ENCODE assay signal across 10 cellular contexts in genomic region chr4:680565-680930, GRCh38. TPM values are rescaled to one million over a fixed set of nuclear protein-coding genes. Genes with fewer than 3 reads are reported as not detected.
DNase-seq lines count a peak whose midpoint lies in the region; ATAC-seq and TF ChIP-seq lines count a peak whose summit lies in the region.
"Had no signal": no experiment of that assay in that cellular context is flagged by ENCODE, and none has a peak within 500 bp of the region (broad histone marks: within the 10 kb centered on the region; RNA-seq: fewer than 3 reads in every experiment).

No MANE protein-coding gene starts in this region.

- ATAC-seq in HG02798 (IDR thresholded peaks at IDR 0.05; ENCODE audit: poor library complexity, unreplicated experiment) (no peak), HG02973 (IDR thresholded peaks at IDR 0.05; ENCODE audit: unreplicated experiment) (no peak), HG02763 (IDR thresholded peaks at IDR 0.05; ENCODE audit: unreplicated experiment) (no peak), GM21515 (IDR thresholded peaks at IDR 0.05; ENCODE audit: unreplicated experiment) (no peak)

- intact Hi-C loops in Caco-2 (cut with micrococcal nuclease; ENCODE audit: unreplicated experiment) = no loop called here

- TF ChIP-seq CTCF in Caco-2 (IDR thresholded peaks at IDR 0.05; ENCODE audit: insufficient read depth in 1 of 2, low read depth in 1 of 2, low read length in 1 of 2, severe bottlenecking in 1 of 2, unreplicated experiment in 1 of 2) (no peak), endodermal cell (conservative IDR thresholded peaks at IDR 0.05) (no peak), neutrophil (IDR thresholded peaks at IDR 0.05) (no peak)

- no peaks in the 10 kb centered on the region for H3K9me2 ChIP-seq in Karpas-422 (replicated peaks; ENCODE audit: insufficient read depth, low read length)

- no peaks in the 10 kb centered on the region for H3K27me3 Mint-ChIP-seq in Caco-2 (ENCODE audit: insufficient read depth, unreplicated experiment)
- H3K27me3 Mint-ChIP-seq in endodermal cell (ENCODE audit: insufficient read depth) = peaks cover 2% of the 10 kb centered on the region

- H3K9ac ChIP-seq in Karpas-422 (ENCODE audit: low read length) (0 out of 2 replicates have a peak overlapping the region, but pooled peaks have one; percentile 9), endodermal cell (ENCODE audit: extremely low read depth, low read length, poor library complexity, severe bottlenecking) (no peak overlapping the region)

- no peaks in the 10 kb centered on the region for H3K9me3 ChIP-seq in Caco-2
- no peaks in the 10 kb centered on the region for H3K9me3 ChIP-seq in Karpas-422 (ENCODE audit: low read length)
- H3K9me3 ChIP-seq in endodermal cell (ENCODE audit: control insufficient read depth, low read length) = no peaks in the 10 kb centered on the region
- H3K9me3 ChIP-seq in neutrophil = no peaks in the 10 kb centered on the region
- H3K9me3 ChIP-seq: tibial artery had no signal

- no peak overlapping the region for H3K4me2 ChIP-seq in Karpas-422 (ENCODE audit: low read depth, low read length, poor library complexity, severe bottlenecking)

- H3K9me3 Mint-ChIP-seq in Caco-2 (ENCODE audit: unreplicated experiment) = no peaks in the 10 kb centered on the region
- no peaks in the 10 kb centered on the region for H3K9me3 Mint-ChIP-seq in endodermal cell

- CTCF ChIA-PET in Caco-2 (lab: Charles Lee) = no interaction called here

- POLR2A ChIA-PET in Caco-2 (lab: Charles Lee) = no interaction called here

- BruUV-seq in Caco-2 (replicated peaks; lab: Mats Ljungman, UMichigan) = no TSS peak

- 74 to 83% methylated on average over 6 to 15 of the region's 15 CpGs for WGBS in endodermal cell (ENCODE audit: insufficient coverage in 1 of 2, insufficient read length in 1 of 2), 2 experiments

- H3K4me1 ChIP-seq in Caco-2 = peaks cover 10% of the 10 kb centered on the region; the same call in 1 of the 2 replicates
- H3K4me1 ChIP-seq in Karpas-422 (ENCODE audit: low read length) = peaks cover 37% of the 10 kb centered on the region
- no peaks in the 10 kb centered on the region for H3K4me1 ChIP-seq in endodermal cell (ENCODE audit: control insufficient read depth, insufficient read depth, low read length)
- H3K4me1 ChIP-seq in neutrophil (ENCODE audit: control insufficient read depth in 1 of 2, insufficient read depth in 1 of 2, low read depth in 1 of 2, low read length in 1 of 2) = peaks cover 11 to 36% of the 10 kb centered on the region in 2 experiments

- peaks cover 6% of the 10 kb centered on the region; the same call in 1 of the 2 replicates for H4K20me1 ChIP-seq in Karpas-422 (ENCODE audit: insufficient read depth, low read depth, low read length)

- H3K27ac Mint-ChIP-seq in Caco-2 (ENCODE audit: unreplicated experiment) (no peak overlapping the region), endodermal cell (no peak overlapping the region)

- H3K36me3 Mint-ChIP-seq in Caco-2 (ENCODE audit: insufficient read depth, unreplicated experiment) (peaks cover 11% of the 10 kb centered on the region), endodermal cell (ENCODE audit: low read depth) (peaks cover 4% of the 10 kb centered on the region)

- H3K4me3 ChIP-seq in Caco-2 (ENCODE audit: low read depth, low read length) (peak overlapping the region; percentile 56; the same call in 1 of the 2 replicates), Karpas-422 (ENCODE audit: low read length) (no peak overlapping the region), endodermal cell (ENCODE audit: low read length) (peak overlapping the region; percentile 58), neutrophil (ENCODE audit: low read depth in 1 of 2, low read length in 1 of 2) (peak overlapping the region; percentile 40 to 59)

- H3K27me3 ChIP-seq in Caco-2 (replicated peaks; ENCODE audit: control insufficient read depth, insufficient read depth, low read length) = no peaks in the 10 kb centered on the region
- H3K27me3 ChIP-seq in Karpas-422 (ENCODE audit: low read length) = no peaks in the 10 kb centered on the region
- H3K27me3 ChIP-seq in endodermal cell (ENCODE audit: control insufficient read depth, insufficient read depth, low read length, poor library complexity, severe bottlenecking) = no peaks in the 10 kb centered on the region
- H3K27me3 ChIP-seq in neutrophil = peaks cover 23% of the 10 kb centered on the region

- no peaks in the 10 kb centered on the region for H3K36me3 ChIP-seq in Caco-2 (ENCODE audit: control insufficient read depth, insufficient read depth, low read length)
- no peaks in the 10 kb centered on the region; the same call in 1 of the 2 replicates for H3K36me3 ChIP-seq in Karpas-422 (ENCODE audit: insufficient read depth, low read length)
- no peaks in the 10 kb centered on the region for H3K36me3 ChIP-seq in endodermal cell (ENCODE audit: control insufficient read depth, insufficient read depth, low read length)
- H3K36me3 ChIP-seq in neutrophil = no peaks in the 10 kb centered on the region

- H2AFZ ChIP-seq in Karpas-422 (ENCODE audit: low read length) = no peak overlapping the region

- DNase-seq in Caco-2 (no peak), Karpas-422 (no peak), endodermal cell (no peak)
- DNase-seq: hippocampal formation had no signal

- H3K4me3 Mint-ChIP-seq in Caco-2 (ENCODE audit: unreplicated experiment) = peak overlapping the region; percentile 75
- H3K4me3 Mint-ChIP-seq in endodermal cell = peak overlapping the region; percentile 47

- H3K27ac ChIP-seq in Karpas-422 (ENCODE audit: low read length) (no peak overlapping the region), endodermal cell (ENCODE audit: low read depth, low read length) (no peak overlapping the region), neutrophil (no peak overlapping the region)
- H3K27ac ChIP-seq: tibial artery had no signal

- no peaks in the 10 kb centered on the region for H3K4me1 Mint-ChIP-seq in Caco-2 (ENCODE audit: low read depth, unreplicated experiment)
- H3K4me1 Mint-ChIP-seq in endodermal cell = peaks cover 4% of the 10 kb centered on the region

- peaks cover under 1% of the 10 kb centered on the region for H3K79me2 ChIP-seq in Karpas-422 (ENCODE audit: low read length)

RNA-seq across cellular contexts. Expression of gene MYL5, which starts 6.2 kb away (rescaled TPM):
- total RNA-seq in Caco-2 (2022) (17.1 and 21.8 TPM in 2 replicates), endodermal cell (10 to 100 TPM; 20.0 to 23.4 TPM)
- total RNA-seq in Karpas-422 (2014; rRNA removed; shearing (Covaris generic); ENCODE audit: low replicate concordance) = 50.5 and 72.2 TPM in 2 replicates
- polyA plus RNA-seq in endodermal cell (2013, experiment 1 of 2) = 8.7 TPM
- polyA plus RNA-seq in endodermal cell (2013, experiment 2 of 2) = 6.1 TPM

RNA-seq across cellular contexts. Expression of gene ATP5ME, which starts 6.5 kb away (rescaled TPM):
- total RNA-seq in Caco-2 (2022) (244 and 257 TPM in 2 replicates), endodermal cell (100 to 1,000 TPM; 407 to 456 TPM)
- 334 and 357 TPM in 2 replicates for total RNA-seq in Karpas-422 (2014; rRNA removed; shearing (Covaris generic); ENCODE audit: low replicate concordance)
- 299 TPM for polyA plus RNA-seq in endodermal cell (2013, experiment 1 of 2)
- polyA plus RNA-seq in endodermal cell (2013, experiment 2 of 2) = 303 TPM

RNA-seq across cellular contexts. Expression of gene SLC49A3, which starts 8.4 kb away (rescaled TPM):
- 0.20 TPM in 1 of 2 replicates, not detected in the other for total RNA-seq in Caco-2 (2022)
- not detected in 2 replicates for total RNA-seq in Karpas-422 (2014; rRNA removed; shearing (Covaris generic); ENCODE audit: low replicate concordance)
- total RNA-seq in endodermal cell = 10 to 100 TPM; 15.1 to 16.4 TPM
- 2.0 TPM for polyA plus RNA-seq in endodermal cell (2013, experiment 1 of 2)
- polyA plus RNA-seq in endodermal cell (2013, experiment 2 of 2) = 1.0 TPM

RNA-seq across cellular contexts. Expression of gene PCGF3, which starts 25.1 kb away (rescaled TPM):
- total RNA-seq in Caco-2 (2022) = 36.6 and 38.0 TPM in 2 replicates
- 18.0 and 18.7 TPM in 2 replicates for total RNA-seq in Karpas-422 (2014; rRNA removed; shearing (Covaris generic); ENCODE audit: low replicate concordance)
- total RNA-seq in endodermal cell = 10 to 100 TPM; 53.1 to 64.0 TPM
- 64.4 TPM for polyA plus RNA-seq in endodermal cell (2013, experiment 1 of 2)
- 55.3 TPM for polyA plus RNA-seq in endodermal cell (2013, experiment 2 of 2)

RNA-seq across cellular contexts. Expression of gene PDE6B, which starts 55.2 kb away (rescaled TPM):
- total RNA-seq in Caco-2 (2022) (not detected in 2 replicates), endodermal cell (10 to 100 TPM; 12.4 to 14.6 TPM)
- not detected in 2 replicates for total RNA-seq in Karpas-422 (2014; rRNA removed; shearing (Covaris generic); ENCODE audit: low replicate concordance)
- 5.0 TPM for polyA plus RNA-seq in endodermal cell (2013, experiment 1 of 2)
- 2.4 TPM for polyA plus RNA-seq in endodermal cell (2013, experiment 2 of 2)

Comparison
In these comparisons a context has a peak if more than half of its experiments do, and no peak if none do; other contexts are left out.
1. RNA of gene SLC49A3, which starts 8.4 kb away (total RNA-seq): 15.1 to 16.4 TPM in endodermal cell; 0.20 TPM in Caco-2 and not detected in Karpas-422; every median in the first group is over 10 times any median in the second.